ENCODE assay signal across 27 cellular contexts in the genomic region with DNA sequence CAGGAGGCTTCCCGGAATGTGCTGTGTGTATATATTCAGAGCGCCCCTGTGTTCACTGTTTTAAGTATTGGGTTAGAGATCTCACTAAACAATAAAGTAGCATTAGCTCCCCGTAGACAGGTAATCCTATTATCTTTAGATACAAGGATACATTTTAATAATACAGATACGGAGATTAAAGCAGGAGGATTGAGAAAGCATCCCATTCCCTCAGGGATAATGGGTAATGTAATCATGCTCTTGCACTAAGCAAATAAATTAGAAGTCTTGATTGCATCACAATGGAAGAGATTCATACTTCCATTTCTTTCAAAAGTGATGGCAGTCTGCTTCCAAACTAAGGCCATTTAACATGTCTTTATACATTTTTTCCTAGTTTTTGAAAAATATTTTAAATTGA.
"Had no signal": no experiment of that assay in that cellular context is flagged by ENCODE, and none has a peak within 500 bp of the region (broad histone marks: within the 10 kb centered on the region; RNA-seq: fewer than 3 reads in every experiment).

No MANE protein-coding gene starts in this region.

- H3K36me3 Mint-ChIP-seq: activated naive CD8-positive, alpha-beta T cell treated with anti-CD3 and anti-CD28 coated beads, Interleukin-2, amount 10 ng/mL, durations not matched to agents 7 days and 5 days had no signal

- H3K27ac ChIP-seq: adrenal gland, breast epithelium, KMS-11, Peyer's patch, RWPE1, SJSA1, VCaP had no signal

- H3K4me1 Mint-ChIP-seq: activated CD4-positive, alpha-beta memory T cell treated with anti-CD3 and anti-CD28 coated beads, Interleukin-2, amount 10 ng/mL, durations not matched to agents 7 days and 5 days; activated CD4-positive, alpha-beta T cell treated with anti-CD3 and anti-CD28 coated beads for 36 hours; activated naive CD8-positive, alpha-beta T cell treated with anti-CD3 and anti-CD28 coated beads, Interleukin-2, amount 10 ng/mL, durations not matched to agents 7 days and 5 days had no signal

- H3K27ac Mint-ChIP-seq: activated CD4-positive, alpha-beta memory T cell treated with anti-CD3 and anti-CD28 coated beads, Interleukin-2, amount 10 ng/mL, durations not matched to agents 7 days and 5 days; activated CD4-positive, alpha-beta T cell treated with anti-CD3 and anti-CD28 coated beads for 36 hours; activated naive CD8-positive, alpha-beta T cell treated with anti-CD3 and anti-CD28 coated beads, Interleukin-2, amount 10 ng/mL, durations not matched to agents 7 days and 5 days; activated T-cell treated with anti-CD3 and anti-CD28 coated beads, Interleukin-2, amount 50 U/mL, for 72 hours; activated T-helper 2 cell treated with anti-CD3 and anti-CD28 coated beads, Interferon-gamma antibody, Interleukin-2, Interleukin-4, amounts not matched to agents 10 μg/mL and 5 μg/mL and 100 μg/mL, durations not matched to agents 14 hours and 24 hours and 36 hours had no signal

- H3K9me3 ChIP-seq: adrenal gland, breast epithelium, MG63, Peyer's patch had no signal

- H3K27me3 Mint-ChIP-seq: activated CD4-positive, alpha-beta memory T cell treated with anti-CD3 and anti-CD28 coated beads, Interleukin-2, amount 10 ng/mL, durations not matched to agents 7 days and 5 days; activated CD4-positive, alpha-beta T cell treated with anti-CD3 and anti-CD28 coated beads for 36 hours; activated naive CD8-positive, alpha-beta T cell treated with anti-CD3 and anti-CD28 coated beads, Interleukin-2, amount 10 ng/mL, durations not matched to agents 7 days and 5 days had no signal

- H3K4me3 ChIP-seq: adrenal gland, breast epithelium, MG63, Peyer's patch, SJSA1 had no signal

- DNase-seq: activated CD4-positive, alpha-beta memory T cell treated with anti-CD3 and anti-CD28 coated beads, Interleukin-2, amount 10 ng/mL, durations not matched to agents 7 days and 5 days; activated CD4-positive, alpha-beta T cell treated with anti-CD3 and anti-CD28 coated beads for 36 hours; activated CD4-positive, alpha-beta T cell treated with anti-CD3 and anti-CD28 coated beads, Interleukin-2, amount 50 U/mL, for 1 hour; activated CD8-positive, alpha-beta memory T cell treated with anti-CD3 and anti-CD28 coated beads, Interleukin-2, amount 50 U/mL, for 4 hours; activated naive CD4-positive, alpha-beta T cell treated with anti-CD3 and anti-CD28 coated beads, Interleukin-2, amount 50 U/mL, for 16 hours; activated naive CD8-positive, alpha-beta T cell treated with anti-CD3 and anti-CD28 coated beads, Interleukin-2, amount 10 ng/mL, durations not matched to agents 7 days and 5 days; activated T-cell treated with anti-CD3 and anti-CD28 coated beads, Interleukin-2, amount 50 U/mL, for 72 hours; adrenal gland; aorta; caudate nucleus; MG63; MV-4-11; NCI-H1092 treated with DMSO at 0.1 percent for 48 hours; NCI-H1417 treated with DMSO at 0.1 percent for 48 hours; NCI-H1694; NCI-H2029; NCI-H2107; NCI-H446; Peyer's patch; SHP77; T-helper 1 cell had no signal

- H3K4me1 ChIP-seq: breast epithelium, Peyer's patch, SJSA1 had no signal

- H3K27me3 ChIP-seq: adrenal gland, breast epithelium, MG63, Peyer's patch, SJSA1 had no signal

- H3K4me3 Mint-ChIP-seq: activated CD4-positive, alpha-beta memory T cell treated with anti-CD3 and anti-CD28 coated beads, Interleukin-2, amount 10 ng/mL, durations not matched to agents 7 days and 5 days; activated CD4-positive, alpha-beta T cell treated with anti-CD3 and anti-CD28 coated beads for 36 hours; activated naive CD8-positive, alpha-beta T cell treated with anti-CD3 and anti-CD28 coated beads, Interleukin-2, amount 10 ng/mL, durations not matched to agents 7 days and 5 days; activated T-cell treated with anti-CD3 and anti-CD28 coated beads, Interleukin-2, amount 50 U/mL, for 72 hours had no signal

- ATAC-seq: activated CD4-positive, alpha-beta T cell treated with anti-CD3 and anti-CD28 coated beads for 36 hours; activated T-cell treated with anti-CD3 and anti-CD28 coated beads, Interleukin-2, amount 50 U/mL, for 72 hours had no signal

- H3K36me3 ChIP-seq: adrenal gland, breast epithelium, MG63, Peyer's patch, SJSA1 had no signal
